ENCODE assay signal across 14 cellular contexts in the genomic region with DNA sequence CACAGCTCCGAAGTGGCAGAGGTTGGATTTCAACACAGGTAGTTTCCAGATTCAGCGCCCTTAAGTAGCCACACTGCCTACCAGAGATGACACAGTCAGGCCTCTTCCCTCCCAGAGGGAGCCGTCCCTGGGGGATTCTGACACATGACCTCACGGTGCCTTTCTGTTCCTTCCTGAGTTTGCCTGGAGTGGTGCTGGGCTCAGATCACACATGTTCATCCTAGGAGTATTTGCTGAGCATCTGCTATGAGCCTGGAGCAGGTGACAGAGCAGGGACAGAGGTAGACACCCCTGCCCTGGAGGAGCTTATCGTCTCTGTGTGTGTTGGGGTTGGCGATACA.
DNase-seq lines count a peak whose midpoint lies in the region; ATAC-seq and TF ChIP-seq lines count a peak whose summit lies in the region.
"Had no signal": no experiment of that assay in that cellular context is flagged by ENCODE, and none has a peak within 500 bp of the region (broad histone marks: within the 10 kb centered on the region; RNA-seq: fewer than 3 reads in every experiment).

No MANE protein-coding gene starts in this region.

- no peak overlapping the region for H3K4me3 ChIP-seq in GM12865 (ENCODE audit: low read depth, low read length)
- H3K4me3 ChIP-seq in PC-9 = peak overlapping the region; percentile 26; the same call in 1 of the 2 replicates
- no peak overlapping the region for H3K4me3 ChIP-seq in right cardiac atrium (ENCODE audit: low read length)
- no peak overlapping the region for H3K4me3 ChIP-seq in gastrocnemius medialis

- TF ChIP-seq CTCF in GM12865 (IDR thresholded peaks at IDR 0.05; ENCODE audit: insufficient read depth, low read depth, low read length, missing control alignments) = no peak
- no peak for TF ChIP-seq CTCF in PC-9 (conservative IDR thresholded peaks at IDR 0.05)
- TF ChIP-seq CTCF in gastrocnemius medialis (IDR thresholded peaks at IDR 0.05 in 4 of 5, conservative IDR thresholded peaks at IDR 0.05 in 1 of 5) = no peak
- no peak for TF ChIP-seq CTCF in GM13976 (IDR thresholded peaks at IDR 0.05; ENCODE audit: borderline replicate concordance, control extremely low read depth, extremely low read depth, insufficient read depth, missing control alignments)

- H3K4me2 ChIP-seq in PC-9 = peak overlapping the region; percentile 72

- in situ Hi-C loops in gastrocnemius medialis (cut with MboI; ENCODE audit: low sequenced_read_pairs in 4 of 4) (no loop called here), GM13976 (cut with MboI; ENCODE audit: low sequenced_read_pairs, unreplicated experiment) (loop anchor here (10.0 kb wide), 1 partner anchor 112 kb away; no protein-coding TSS in a partner anchor)

- H3K27ac Mint-ChIP-seq in activated CD8-positive, alpha-beta memory T cell treated with anti-CD3 and anti-CD28 coated beads, Interleukin-2, amount 10 ng/mL, durations not matched to agents 7 days and 5 days = no peak overlapping the region
- H3K27ac Mint-ChIP-seq: activated T-cell treated with anti-CD3 and anti-CD28 coated beads, Interleukin-2, amount 50 U/mL, for 24 hours; T-helper 1 cell treated with Interleukin-12 subunit alpha and Interleukin-12 subunit beta and Interleukin-4 antibody, amounts not matched to agents 30 μg/mL and 1 μg/mL, for 36 hours had no signal

- H3K36me3 Mint-ChIP-seq in activated CD8-positive, alpha-beta memory T cell treated with anti-CD3 and anti-CD28 coated beads, Interleukin-2, amount 10 ng/mL, durations not matched to agents 7 days and 5 days = no peaks in the 10 kb centered on the region

- no peaks in the 10 kb centered on the region for H4K20me1 ChIP-seq in PC-9 (ENCODE audit: insufficient read depth)

- H3K27ac ChIP-seq in PC-9 = peak overlapping the region; percentile 45
- peak overlapping the region; percentile 12 for H3K27ac ChIP-seq in right cardiac atrium (ENCODE audit: low read length)
- peak overlapping the region; percentile 72 to 76 (median 75) for H3K27ac ChIP-seq in gastrocnemius medialis

- intact Hi-C loops in PC-9 (cut with micrococcal nuclease; ENCODE audit: unreplicated experiment) = loop anchor here (1.0 kb wide), 2 partner anchors 20 to 28 kb away; no protein-coding TSS in a partner anchor
- intact Hi-C loops in right cardiac atrium (cut with DNase I) = no loop called here
- intact Hi-C loops in gastrocnemius medialis (cut with DNase I; ENCODE audit: low total_unique reads) = loop anchor here (2.0 to 5.0 kb wide), 2 partner anchors 62 to 75 kb away; no protein-coding TSS in a partner anchor

- H3K79me2 ChIP-seq in PC-9 (ENCODE audit: low read depth) = no peaks in the 10 kb centered on the region

- H3K36me3 ChIP-seq in PC-9 (ENCODE audit: low read depth) (no peaks in the 10 kb centered on the region), gastrocnemius medialis (no peaks in the 10 kb centered on the region)

- peaks cover 26% of the 10 kb centered on the region for H3K4me1 ChIP-seq in PC-9 (replicated peaks; ENCODE audit: insufficient read depth)
- H3K4me1 ChIP-seq in right cardiac atrium (ENCODE audit: control insufficient read depth, insufficient read depth, low read length) = peaks cover 11% of the 10 kb centered on the region
- H3K4me1 ChIP-seq in gastrocnemius medialis = peaks cover 17 to 20% of the 10 kb centered on the region in 2 donors

- H3K9me3 ChIP-seq in PC-9 (ENCODE audit: insufficient read depth, low read depth) (no peaks in the 10 kb centered on the region), right cardiac atrium (ENCODE audit: control insufficient read depth, low read length) (no peaks in the 10 kb centered on the region), gastrocnemius medialis (no peaks in the 10 kb centered on the region)

- no peaks in the 10 kb centered on the region for H3K27me3 ChIP-seq in PC-9 (ENCODE audit: insufficient read depth, low read depth)
- H3K27me3 ChIP-seq in right cardiac atrium (ENCODE audit: control insufficient read depth, insufficient read depth) = no peaks in the 10 kb centered on the region
- no peaks in the 10 kb centered on the region for H3K27me3 ChIP-seq in gastrocnemius medialis

- no peak overlapping the region for H2AFZ ChIP-seq in PC-9

- POLR2A ChIA-PET in PC-9 (lab: Charles Lee; ENCODE audit: unreplicated experiment) = interaction anchor here (0.6 kb wide), 1 partner anchor 710 kb away, joined by 4 read pairs; no protein-coding TSS in a partner anchor

- no peak overlapping the region for H3K4me3 Mint-ChIP-seq in activated CD8-positive, alpha-beta memory T cell treated with anti-CD3 and anti-CD28 coated beads, Interleukin-2, amount 10 ng/mL, durations not matched to agents 7 days and 5 days
- H3K4me3 Mint-ChIP-seq: activated T-cell treated with anti-CD3 and anti-CD28 coated beads, Interleukin-2, amount 50 U/mL, for 24 hours; T-helper 1 cell treated with Interleukin-12 subunit alpha and Interleukin-12 subunit beta and Interleukin-4 antibody, amounts not matched to agents 30 μg/mL and 1 μg/mL, for 36 hours had no signal

- ATAC-seq in right cardiac atrium = no peak
- no peak for ATAC-seq in gastrocnemius medialis
- no peak for ATAC-seq in activated CD4-positive, CD25-positive, alpha-beta regulatory T cell treated with anti-CD3 and anti-CD28 coated beads, Interleukin-2, amount 50 U/mL, for 24 hours
- no peak for ATAC-seq in activated CD8-positive, alpha-beta memory T cell treated with anti-CD3 and anti-CD28 coated beads, Interleukin-2, amount 10 ng/mL, durations not matched to agents 7 days and 5 days

- no peak for TF ChIP-seq POLR2A in gastrocnemius medialis (IDR thresholded peaks at IDR 0.05)

- WGBS in right cardiac atrium = 76% methylated on average over 6 of the region's 6 CpGs

- H3F3A ChIP-seq in PC-9 (ENCODE audit: insufficient read depth, low read depth) = peaks cover 20% of the 10 kb centered on the region; the same call in 1 of the 2 replicates

- DNase-seq in GM12865 (ENCODE audit: low read depth) = peak; percentile 43
- DNase-seq in PC-9 = no peak
- DNase-seq in right cardiac atrium = no peak
- DNase-seq in gastrocnemius medialis = no peak
- DNase-seq in GM13976 (ENCODE audit: low spot score) = no peak
- DNase-seq in DMS114 treated with DMSO at 0.1 percent for 48 hours (lab: John Stamatoyannopoulos, UW; ENCODE audit: unreplicated experiment) = no peak
- DNase-seq in activated CD8-positive, alpha-beta memory T cell treated with anti-CD3 and anti-CD28 coated beads, Interleukin-2, amount 10 ng/mL, durations not matched to agents 7 days and 5 days = no peak
- DNase-seq: amniotic stem cell; NCI-H1436 treated with DMSO at 0.1 percent for 48 hours; RPMI8226; stimulated activated CD4-positive, alpha-beta T cell treated with anti-CD3 and anti-CD28 coated beads, Interleukin-12 subunit alpha, Interleukin-12 subunit beta, amount 100 ng/mL, for 4 hours had no signal

- no peaks in the 10 kb centered on the region for H3K9me3 Mint-ChIP-seq in activated CD8-positive, alpha-beta memory T cell treated with anti-CD3 and anti-CD28 coated beads, Interleukin-2, amount 10 ng/mL, durations not matched to agents 7 days and 5 days (ENCODE audit: low read depth)
- H3K9me3 Mint-ChIP-seq: activated T-cell treated with anti-CD3 and anti-CD28 coated beads, Interleukin-2, amount 50 U/mL, for 24 hours; T-helper 1 cell treated with Interleukin-12 subunit alpha and Interleukin-12 subunit beta and Interleukin-4 antibody, amounts not matched to agents 30 μg/mL and 1 μg/mL, for 36 hours had no signal

- CTCF ChIA-PET in PC-9 (lab: Charles Lee) = interaction anchor here (0.5 kb wide), 1 partner anchor 118 kb away, joined by 4 read pairs; no protein-coding TSS in a partner anchor
- CTCF ChIA-PET in activated CD8-positive, alpha-beta memory T cell treated with anti-CD3 and anti-CD28 coated beads, Interleukin-2, amount 10 ng/mL, durations not matched to agents 7 days and 5 days (lab: Charles Lee) = interaction anchor here (2.1 to 3.5 kb wide), 3 partner anchors 118 to 125 kb away, joined by 5 to 22 read pairs (median 7); no protein-coding TSS in a partner anchor

- no peaks in the 10 kb centered on the region for H3K4me1 Mint-ChIP-seq in activated CD8-positive, alpha-beta memory T cell treated with anti-CD3 and anti-CD28 coated beads, Interleukin-2, amount 10 ng/mL, durations not matched to agents 7 days and 5 days

- no peaks in the 10 kb centered on the region for H3K9me2 ChIP-seq in PC-9 (ENCODE audit: insufficient read depth)

- BruUV-seq in PC-9 (replicated peaks; lab: Mats Ljungman, UMichigan) = no TSS peak

- H3K27me3 Mint-ChIP-seq in activated CD8-positive, alpha-beta memory T cell treated with anti-CD3 and anti-CD28 coated beads, Interleukin-2, amount 10 ng/mL, durations not matched to agents 7 days and 5 days = no peaks in the 10 kb centered on the region
- H3K27me3 Mint-ChIP-seq: activated T-cell treated with anti-CD3 and anti-CD28 coated beads, Interleukin-2, amount 50 U/mL, for 24 hours had no signal

Comparison
In these comparisons a context has a peak if more than half of its experiments do, and no peak if none do; other contexts are left out.
1. H3K27ac ChIP-seq: peak in every context shown above with its lines; median percentile 75 in gastrocnemius medialis; 45 in PC-9; 12 in right cardiac atrium.
2. intact Hi-C loops: an anchor here in PC-9 (1.0 kb wide) and gastrocnemius medialis (2.0 to 5.0 kb wide); none called in right cardiac atrium.